1 cellular context compared by ENCODE assay signal in genomic region chr19:3007975-3008374, GRCh38.
TF ChIP-seq lines count a peak whose summit lies in the region.

No MANE protein-coding gene starts in this region.

TF ChIP-seq in A549, 52 proteins besides CTCF, POLR2A, EP300 and RAD21 (continued from another document):
- TF ChIP-seq, protein P1, sequence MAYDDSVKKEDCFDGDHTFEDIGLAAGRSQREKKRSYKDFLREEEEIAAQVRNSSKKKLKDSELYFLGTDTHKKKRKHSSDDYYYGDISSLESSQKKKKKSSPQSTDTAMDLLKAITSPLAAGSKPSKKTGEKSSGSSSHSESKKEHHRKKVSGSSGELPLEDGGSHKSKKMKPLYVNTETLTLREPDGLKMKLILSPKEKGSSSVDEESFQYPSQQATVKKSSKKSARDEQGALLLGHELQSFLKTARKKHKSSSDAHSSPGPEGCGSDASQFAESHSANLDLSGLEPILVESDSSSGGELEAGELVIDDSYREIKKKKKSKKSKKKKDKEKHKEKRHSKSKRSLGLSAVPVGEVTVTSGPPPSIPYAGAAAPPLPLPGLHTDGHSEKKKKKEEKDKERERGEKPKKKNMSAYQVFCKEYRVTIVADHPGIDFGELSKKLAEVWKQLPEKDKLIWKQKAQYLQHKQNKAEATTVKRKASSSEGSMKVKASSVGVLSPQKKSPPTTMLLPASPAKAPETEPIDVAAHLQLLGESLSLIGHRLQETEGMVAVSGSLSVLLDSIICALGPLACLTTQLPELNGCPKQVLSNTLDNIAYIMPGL (CRISPR knock-in tag; IDR thresholded peaks at IDR 0.05; ENCODE audit: borderline replicate concordance): no peak
- no peak for TF ChIP-seq ELK1 (IDR thresholded peaks at IDR 0.05; ENCODE audit: low read depth, low read length)
